Comparison of ENCODE assay signal across 14 cellular contexts in the genomic region with DNA sequence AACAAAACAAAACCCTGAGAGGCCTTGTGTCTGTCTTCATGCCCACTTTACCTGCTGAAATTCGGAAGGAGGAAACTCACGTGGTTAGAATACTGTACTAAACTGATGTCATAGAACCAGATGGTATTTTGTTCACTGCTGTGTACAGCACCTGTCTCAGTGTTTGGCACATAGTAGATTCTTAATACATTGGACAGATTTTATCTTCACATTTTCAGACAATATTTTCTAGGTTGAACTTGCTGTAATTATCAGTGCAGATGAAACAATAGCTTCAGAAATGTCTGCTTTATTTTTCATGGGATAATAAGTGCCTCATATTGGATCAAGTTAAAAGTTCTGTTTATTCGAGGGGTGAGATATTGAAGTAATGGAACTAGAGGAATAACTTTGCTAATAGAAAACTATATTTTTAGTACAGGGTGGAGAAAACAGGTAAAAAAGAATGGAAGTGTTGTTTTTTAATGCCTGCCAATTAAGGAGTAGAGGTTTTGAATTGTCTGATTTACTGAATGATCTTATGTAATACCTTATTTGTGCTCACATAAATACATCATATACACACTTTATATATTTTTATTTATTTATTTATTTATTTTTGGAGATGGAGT. TPM values are rescaled to one million over a fixed set of nuclear protein-coding genes. Genes with fewer than 3 reads are reported as not detected.
DNase-seq lines count a peak whose midpoint lies in the region; ATAC-seq and TF ChIP-seq lines count a peak whose summit lies in the region.
"Had no signal": no experiment of that assay in that cellular context is flagged by ENCODE, and none has a peak within 500 bp of the region (broad histone marks: within the 10 kb centered on the region; RNA-seq: fewer than 3 reads in every experiment).

No MANE protein-coding gene starts in this region.

- ATAC-seq in activated T-cell treated with anti-CD3 and anti-CD28 coated beads, Interleukin-2, amount 50 U/mL, for 72 hours (replicated peaks in 1 of 2), result no peak

- H3K36me3 Mint-ChIP-seq in activated T-cell treated with anti-CD3 and anti-CD28 coated beads, Interleukin-2, amount 50 U/mL, for 72 hours (ENCODE audit: insufficient read depth in 2 of 2), result peaks cover 5 to 8% of the 10 kb centered on the region in 2 donors
- peaks cover 20% of the 10 kb centered on the region for H3K36me3 Mint-ChIP-seq in activated T-helper 1 cell treated with anti-CD3 and anti-CD28 coated beads, Interleukin-12 subunit alpha, Interleukin-12 subunit beta, Interleukin-2, Interleukin-4 antibody, amounts not matched to agents 30 ng/mL and 10 ng/mL and 1 ng/mL, durations not matched to agents 14 hours and 24 hours and 36 hours (ENCODE audit: low read depth)
- H3K36me3 Mint-ChIP-seq in mesothelial cell of epicardium, result peaks cover 34% of the 10 kb centered on the region

- intact Hi-C loops in activated T-helper 1 cell treated with anti-CD3 and anti-CD28 coated beads, Interleukin-12 subunit alpha, Interleukin-12 subunit beta, Interleukin-2, Interleukin-4 antibody, amounts not matched to agents 30 ng/mL and 10 ng/mL and 1 ng/mL, durations not matched to agents 14 hours and 24 hours and 36 hours (cut with micrococcal nuclease), result no loop called here

- H3K9me3 Mint-ChIP-seq in activated T-cell treated with anti-CD3 and anti-CD28 coated beads, Interleukin-2, amount 50 U/mL, for 72 hours, result no peaks in the 10 kb centered on the region
- no peaks in the 10 kb centered on the region for H3K9me3 Mint-ChIP-seq in activated T-helper 1 cell treated with anti-CD3 and anti-CD28 coated beads, Interleukin-12 subunit alpha, Interleukin-12 subunit beta, Interleukin-2, Interleukin-4 antibody, amounts not matched to agents 30 ng/mL and 10 ng/mL and 1 ng/mL, durations not matched to agents 14 hours and 24 hours and 36 hours
- H3K9me3 Mint-ChIP-seq in mesothelial cell of epicardium, result peaks cover under 1% of the 10 kb centered on the region
- H3K9me3 Mint-ChIP-seq: CD14-positive monocyte had no signal

- no peak overlapping the region for H3K4me3 Mint-ChIP-seq in activated T-cell treated with anti-CD3 and anti-CD28 coated beads, Interleukin-2, amount 50 U/mL, for 72 hours
- no peak overlapping the region for H3K4me3 Mint-ChIP-seq in activated T-helper 1 cell treated with anti-CD3 and anti-CD28 coated beads, Interleukin-12 subunit alpha, Interleukin-12 subunit beta, Interleukin-2, Interleukin-4 antibody, amounts not matched to agents 30 ng/mL and 10 ng/mL and 1 ng/mL, durations not matched to agents 14 hours and 24 hours and 36 hours
- no peak overlapping the region for H3K4me3 Mint-ChIP-seq in mesothelial cell of epicardium
- H3K4me3 Mint-ChIP-seq: CD14-positive monocyte had no signal

- H3K27ac ChIP-seq in RWPE1, result no peak overlapping the region
- H3K27ac ChIP-seq: HL-60 had no signal

- peak overlapping the region; percentile 16 for H3K27ac Mint-ChIP-seq in activated T-cell treated with anti-CD3 and anti-CD28 coated beads, Interleukin-2, amount 50 U/mL, for 72 hours
- H3K27ac Mint-ChIP-seq in activated T-helper 1 cell treated with anti-CD3 and anti-CD28 coated beads, Interleukin-12 subunit alpha, Interleukin-12 subunit beta, Interleukin-2, Interleukin-4 antibody, amounts not matched to agents 30 ng/mL and 10 ng/mL and 1 ng/mL, durations not matched to agents 14 hours and 24 hours and 36 hours, result peak overlapping the region; percentile 16
- peak overlapping the region; percentile 0 for H3K27ac Mint-ChIP-seq in mesothelial cell of epicardium

- no peaks in the 10 kb centered on the region for H3K27me3 Mint-ChIP-seq in activated T-cell treated with anti-CD3 and anti-CD28 coated beads, Interleukin-2, amount 50 U/mL, for 72 hours (ENCODE audit: low read depth)
- H3K27me3 Mint-ChIP-seq in activated T-helper 1 cell treated with anti-CD3 and anti-CD28 coated beads, Interleukin-12 subunit alpha, Interleukin-12 subunit beta, Interleukin-2, Interleukin-4 antibody, amounts not matched to agents 30 ng/mL and 10 ng/mL and 1 ng/mL, durations not matched to agents 14 hours and 24 hours and 36 hours (ENCODE audit: insufficient read depth), result no peaks in the 10 kb centered on the region
- H3K27me3 Mint-ChIP-seq in mesothelial cell of epicardium (ENCODE audit: low read depth), result no peaks in the 10 kb centered on the region

- POLR2A ChIA-PET in RWPE1 (lab: Yijun Ruan, JAX; ENCODE audit: low non-redundant PET), result no interaction called here

- DNase-seq in activated T-cell treated with anti-CD3 and anti-CD28 coated beads, Interleukin-2, amount 50 U/mL, for 72 hours, result no peak
- no peak for DNase-seq in activated T-cell treated with anti-CD3 and anti-CD28 coated beads, Interleukin-2, amount 50 U/mL, for 1 hour
- DNase-seq in G401 (ENCODE audit: low spot score), result peak; percentile 93
- no peak for DNase-seq in activated T-helper 1 cell treated with anti-CD3 and anti-CD28 coated beads, Interleukin-12 subunit alpha, Interleukin-12 subunit beta, Interleukin-2, Interleukin-4 antibody, amounts not matched to agents 30 ng/mL and 10 ng/mL and 1 ng/mL, durations not matched to agents 14 hours and 24 hours and 36 hours (ENCODE audit: low spot score)
- no peak for DNase-seq in mesothelial cell of epicardium (ENCODE audit: low spot score in 2 of 2, unreplicated experiment in 2 of 2)
- no peak for DNase-seq in NCI-H82 treated with DMSO at 0.1 percent for 48 hours (lab: John Stamatoyannopoulos, UW; ENCODE audit: unreplicated experiment)
- no peak for DNase-seq in NCI-H1105 (lab: John Stamatoyannopoulos, UW)
- DNase-seq in RWPE1 (ENCODE audit: low spot score), result no peak
- DNase-seq: NCI-H187 treated with DMSO at 0.1 percent for 48 hours, NCI-H510A, NCI-H82, SHP77 treated with DMSO at 0.1 percent for 48 hours had no signal

- in situ Hi-C loops in G401 (cut with HindIII; ENCODE audit: low sequenced_read_pairs), result no loop called here

- CTCF ChIA-PET in RWPE1 (lab: Yijun Ruan, JAX), result interaction anchor here (0.6 kb wide), 1 partner anchor 54 kb away, joined by 3 read pairs; no protein-coding TSS in a partner anchor

- H3K4me1 Mint-ChIP-seq in activated T-cell treated with anti-CD3 and anti-CD28 coated beads, Interleukin-2, amount 50 U/mL, for 72 hours (ENCODE audit: low read depth), result no peaks in the 10 kb centered on the region
- H3K4me1 Mint-ChIP-seq in activated T-helper 1 cell treated with anti-CD3 and anti-CD28 coated beads, Interleukin-12 subunit alpha, Interleukin-12 subunit beta, Interleukin-2, Interleukin-4 antibody, amounts not matched to agents 30 ng/mL and 10 ng/mL and 1 ng/mL, durations not matched to agents 14 hours and 24 hours and 36 hours (ENCODE audit: low read depth), result peaks cover 7% of the 10 kb centered on the region
- H3K4me1 Mint-ChIP-seq in mesothelial cell of epicardium, result no peaks in the 10 kb centered on the region
- H3K4me1 Mint-ChIP-seq: CD14-positive monocyte had no signal

- TF ChIP-seq CTCF in mesothelial cell of epicardium (IDR thresholded peaks at IDR 0.05; ENCODE audit: unreplicated experiment) (no peak), RWPE1 (conservative IDR thresholded peaks at IDR 0.05; ENCODE audit: low read depth) (no peak)

RNA-seq across cellular contexts. Expression of a gene that starts 23.7 kb away (rescaled TPM):
- total RNA-seq in activated T-cell treated with anti-CD3 and anti-CD28 coated beads, Interleukin-2, amount 50 U/mL, for 72 hours, result 10 to 100 TPM; 55.8 to 56.0 TPM
- 89.5 and 131 TPM in 2 replicates for total RNA-seq in G401 (2014; rRNA removed; shearing (Covaris generic))
- total RNA-seq in activated T-helper 1 cell treated with anti-CD3 and anti-CD28 coated beads, Interleukin-12 subunit alpha, Interleukin-12 subunit beta, Interleukin-2, Interleukin-4 antibody, amounts not matched to agents 30 ng/mL and 10 ng/mL and 1 ng/mL, durations not matched to agents 14 hours and 24 hours and 36 hours, result 104 and 111 TPM in 2 replicates
- 87.3 to 88.9 TPM (median 88.6 TPM) in 3 replicates for total RNA-seq in mesothelial cell of epicardium

RNA-seq across cellular contexts. Expression of a gene that starts 54.3 kb away (rescaled TPM):
- 10 to 100 TPM; 45.9 to 50.8 TPM for total RNA-seq in activated T-cell treated with anti-CD3 and anti-CD28 coated beads, Interleukin-2, amount 50 U/mL, for 72 hours
- total RNA-seq in G401 (2014; rRNA removed; shearing (Covaris generic)), result 31.1 and 45.1 TPM in 2 replicates
- total RNA-seq in activated T-helper 1 cell treated with anti-CD3 and anti-CD28 coated beads, Interleukin-12 subunit alpha, Interleukin-12 subunit beta, Interleukin-2, Interleukin-4 antibody, amounts not matched to agents 30 ng/mL and 10 ng/mL and 1 ng/mL, durations not matched to agents 14 hours and 24 hours and 36 hours, result 33.3 and 33.6 TPM in 2 replicates
- 50.0 to 55.2 TPM (median 52.9 TPM) in 3 replicates for total RNA-seq in mesothelial cell of epicardium
